In genomic region chr16:84625556-84625955, GRCh38 we compare ENCODE assay signal across 6 cellular contexts.
"Had no signal": no experiment of that assay in that cellular context is flagged by ENCODE, and none has a peak within 500 bp of the region (broad histone marks: within the 10 kb centered on the region; RNA-seq: fewer than 3 reads in every experiment).

No MANE protein-coding gene starts in this region.

- H3K27ac ChIP-seq: HL-60 had no signal

- DNase-seq: IMR-90, KBM-7 had no signal

- FAIRE-seq: HepG2, HTR-8/SVneo, K562 had no signal

- H3K4me3 ChIP-seq: K562 had no signal
